ENCODE assay signal across 7 cellular contexts in genomic region chr13:111040821-111041220, GRCh38.
"Had no signal": no experiment of that assay in that cellular context is flagged by ENCODE, and none has a peak within 500 bp of the region (broad histone marks: within the 10 kb centered on the region; RNA-seq: fewer than 3 reads in every experiment).

No MANE protein-coding gene starts in this region.

- FAIRE-seq: H1, H54, HTR-8/SVneo had no signal

- H2AFZ ChIP-seq: GM23338 had no signal

- H3K4me3 Mint-ChIP-seq: GM23338, H9 had no signal

- DNase-seq: H9, HCEC 1CT, IMR-90 had no signal

- H3K4me3 ChIP-seq: GM23338 had no signal

- H3K27ac Mint-ChIP-seq: GM23338, H9 had no signal

- ATAC-seq: GM23338 had no signal

- H3K4me2 ChIP-seq: GM23338 had no signal
